ENCODE assay signal across 24 cellular contexts in the genomic region with DNA sequence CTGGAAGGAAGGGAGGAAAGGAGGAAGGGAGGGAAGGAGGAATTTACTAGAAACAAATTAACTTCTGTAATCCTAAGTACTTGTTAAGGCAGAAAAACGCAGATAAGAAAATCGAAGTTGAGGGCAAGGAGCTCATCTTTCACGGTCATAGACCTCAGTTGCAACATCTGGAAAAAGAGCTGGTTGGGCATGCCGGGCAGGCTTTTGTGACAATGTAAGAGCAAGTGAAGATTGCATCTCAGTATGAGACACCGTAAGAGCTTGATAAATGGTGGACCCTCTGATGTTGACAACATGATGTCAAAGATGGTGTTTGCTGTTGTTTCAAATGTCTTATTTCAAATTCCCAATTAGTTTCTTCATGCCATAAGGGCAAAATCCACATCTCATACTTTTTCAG.
"Had no signal": no experiment of that assay in that cellular context is flagged by ENCODE, and none has a peak within 500 bp of the region (broad histone marks: within the 10 kb centered on the region; RNA-seq: fewer than 3 reads in every experiment).

No MANE protein-coding gene starts in this region.

- H3K79me2 ChIP-seq: hepatocyte, parathyroid adenoma had no signal

- H3K36me3 Mint-ChIP-seq: neural progenitor cell had no signal

- H3K4me1 ChIP-seq: heart right ventricle, left ventricle myocardium inferior, parathyroid adenoma, right atrium auricular region, right lobe of liver, stomach, testis, transverse colon, upper lobe of right lung had no signal

- H3K4me3 Mint-ChIP-seq: naive thymus-derived CD8-positive, alpha-beta T cell; nephron; neural progenitor cell; stimulated activated naive B cell treated with anti-CD40 and anti-IgM and Interleukin-4, amounts not matched to agents 10 μg/mL and 1 μg/mL and 100 μg/mL, for 72 hours had no signal

- H3K27me3 Mint-ChIP-seq: naive thymus-derived CD8-positive, alpha-beta T cell; stimulated activated naive B cell treated with anti-CD40 and anti-IgM and Interleukin-4, amounts not matched to agents 10 μg/mL and 1 μg/mL and 100 μg/mL, for 72 hours had no signal

- H3K4me2 ChIP-seq: hepatocyte, neural progenitor cell, smooth muscle cell had no signal

- H3K9me3 Mint-ChIP-seq: nephron; neural progenitor cell; stimulated activated naive B cell treated with anti-CD40 and anti-IgM and Interleukin-4, amounts not matched to agents 10 μg/mL and 1 μg/mL and 100 μg/mL, for 72 hours had no signal

- DNase-seq: heart right ventricle; islet precursor cell; left ventricle myocardium inferior; midbrain; naive thymus-derived CD8-positive, alpha-beta T cell; occipital lobe; right lobe of liver; stimulated activated CD4-positive, alpha-beta T cell treated with anti-CD3 and anti-CD28 coated beads, Interleukin-1b, Interleukin-23, amount 100 ng/mL, for 48 hours; stimulated activated CD4-positive, alpha-beta T cell treated with anti-CD3 and anti-CD28 coated beads, Interleukin-4, amount 100 ng/mL, for 1 hour; stimulated activated naive B cell treated with anti-CD40 and anti-IgM and Interleukin-4, amounts not matched to agents 10 μg/mL and 1 μg/mL and 100 μg/mL, for 72 hours; stimulated activated naive CD8-positive, alpha-beta T cell treated with anti-CD3 and anti-CD28 coated beads, Interleukin-15, Interleukin-2, amounts not matched to agents 100 U/mL and 50 U/mL, for 24 hours; stomach; testis; thyroid gland; transverse colon; upper lobe of right lung had no signal

- H3K4me1 Mint-ChIP-seq: naive thymus-derived CD8-positive, alpha-beta T cell; stimulated activated naive B cell treated with anti-CD40 and anti-IgM and Interleukin-4, amounts not matched to agents 10 μg/mL and 1 μg/mL and 100 μg/mL, for 72 hours had no signal

- H3K36me3 ChIP-seq: heart right ventricle, left ventricle myocardium inferior, neural progenitor cell, neutrophil, right atrium auricular region, right lobe of liver, stomach, thyroid gland, transverse colon, upper lobe of right lung had no signal

- H3K4me3 ChIP-seq: heart right ventricle, hepatocyte, left ventricle myocardium inferior, lung, neural progenitor cell, right atrium auricular region, right lobe of liver, smooth muscle cell, stomach, testis, thyroid gland, transverse colon, upper lobe of right lung had no signal

- H3K27me3 ChIP-seq: heart right ventricle, hepatocyte, neural progenitor cell, neutrophil, right atrium auricular region, right lobe of liver, stomach, testis, thyroid gland, transverse colon, upper lobe of right lung had no signal

- H3K27ac ChIP-seq: heart right ventricle, hepatocyte, left ventricle myocardium inferior, neural progenitor cell, neutrophil, parathyroid adenoma, right atrium auricular region, right lobe of liver, stomach, testis, thyroid gland, transverse colon, upper lobe of right lung had no signal

- ATAC-seq: heart right ventricle; naive thymus-derived CD8-positive, alpha-beta T cell; right lobe of liver; stimulated activated naive B cell treated with anti-CD40 and anti-IgM and Interleukin-4, amounts not matched to agents 10 μg/mL and 1 μg/mL and 100 μg/mL, for 72 hours; stimulated activated naive CD8-positive, alpha-beta T cell treated with anti-CD3 and anti-CD28 coated beads, Interleukin-15, Interleukin-2, amounts not matched to agents 100 U/mL and 50 U/mL, for 24 hours; upper lobe of right lung had no signal

- H3K27ac Mint-ChIP-seq: naive thymus-derived CD8-positive, alpha-beta T cell; nephron; neural progenitor cell; stimulated activated naive B cell treated with anti-CD40 and anti-IgM and Interleukin-4, amounts not matched to agents 10 μg/mL and 1 μg/mL and 100 μg/mL, for 72 hours had no signal

- H3K9ac ChIP-seq: neural progenitor cell, parathyroid adenoma had no signal
